ENCODE assay signal across 16 cellular contexts in the genomic region with DNA sequence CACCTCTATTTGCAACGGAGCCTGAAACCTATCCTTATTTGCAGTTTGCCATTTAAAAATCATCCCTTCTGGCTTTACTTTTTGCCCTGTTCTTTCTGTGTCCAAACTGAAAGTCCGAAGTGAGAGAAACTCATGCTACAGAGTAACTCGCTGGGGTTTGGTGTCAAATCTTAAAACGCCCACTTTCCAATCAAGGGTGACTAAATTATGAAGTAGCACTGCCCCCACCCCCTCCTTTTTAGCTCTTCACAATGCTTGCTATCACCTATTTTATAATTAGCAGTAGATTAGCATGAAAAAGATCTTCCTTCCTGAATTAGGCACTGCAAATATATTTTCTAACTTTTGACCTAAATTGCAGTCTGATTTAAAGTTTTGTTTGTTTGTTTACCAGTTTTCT. TPM values are rescaled to one million over a fixed set of nuclear protein-coding genes. Genes with fewer than 3 reads are reported as not detected.
A peak's percentile ranks its signal among the peaks of the same experiment; 100 is the strongest.
DNase-seq lines count a peak whose midpoint lies in the region; ATAC-seq, FAIRE-seq and TF ChIP-seq lines count a peak whose summit lies in the region.
"Had no signal": no experiment of that assay in that cellular context is flagged by ENCODE, and none has a peak within 500 bp of the region (broad histone marks: within the 10 kb centered on the region; RNA-seq: fewer than 3 reads in every experiment).

No MANE protein-coding gene starts in this region.

- peak overlapping the region; percentile 67 to 73 for H3K4me3 Mint-ChIP-seq in activated T-cell treated with anti-CD3 and anti-CD28 coated beads, Interleukin-2, amount 50 U/mL, for 72 hours

- no peak for TF ChIP-seq CTCF in D721Med (IDR thresholded peaks at IDR 0.05; ENCODE audit: insufficient read depth, missing control alignments)

- peaks cover 23% of the 10 kb centered on the region for H3K27me3 Mint-ChIP-seq in activated T-cell treated with anti-CD3 and anti-CD28 coated beads, Interleukin-2, amount 50 U/mL, for 72 hours (ENCODE audit: low read depth)
- H3K27me3 Mint-ChIP-seq: naive thymus-derived CD4-positive, alpha-beta T cell had no signal

- ATAC-seq in HG02798 (IDR thresholded peaks at IDR 0.05; ENCODE audit: poor library complexity, unreplicated experiment), result peak; percentile 51
- ATAC-seq in activated T-cell treated with anti-CD3 and anti-CD28 coated beads, Interleukin-2, amount 50 U/mL, for 72 hours (replicated peaks in 1 of 2), result peak; percentile 47 to 56
- ATAC-seq: naive thymus-derived CD4-positive, alpha-beta T cell; right cardiac atrium had no signal

- H3K36me3 Mint-ChIP-seq in activated T-cell treated with anti-CD3 and anti-CD28 coated beads, Interleukin-2, amount 50 U/mL, for 72 hours (ENCODE audit: insufficient read depth in 2 of 2), result no peaks in the 10 kb centered on the region

- peak overlapping the region; percentile 64 for H3K27ac Mint-ChIP-seq in activated T-cell treated with anti-CD3 and anti-CD28 coated beads, Interleukin-2, amount 50 U/mL, for 72 hours

- H3K9me3 Mint-ChIP-seq in activated T-cell treated with anti-CD3 and anti-CD28 coated beads, Interleukin-2, amount 50 U/mL, for 72 hours, result no peaks in the 10 kb centered on the region

- H3K4me1 Mint-ChIP-seq in activated T-cell treated with anti-CD3 and anti-CD28 coated beads, Interleukin-2, amount 50 U/mL, for 72 hours (ENCODE audit: low read depth), result peaks cover 54% of the 10 kb centered on the region

- no peak for FAIRE-seq in D721Med (lab: Jason Lieb, UNC)

- DNase-seq in activated T-cell treated with anti-CD3 and anti-CD28 coated beads for 24 hours (ENCODE audit: low read depth) (peak; percentile 25), activated T-cell treated with anti-CD3 and anti-CD28 coated beads for 4 hours (no peak), Ammon's horn (ENCODE audit: low spot score) (no peak), NCI-H2196 treated with DMSO at 0.1 percent for 48 hours (lab: John Stamatoyannopoulos, UW; ENCODE audit: unreplicated experiment) (no peak), D721Med (ENCODE audit: insufficient read length, low spot score) (no peak)
- DNase-seq in activated T-cell treated with anti-CD3 and anti-CD28 coated beads, Interleukin-2, amount 50 U/mL, for 72 hours, result peak; percentile 31 to 32
- DNase-seq in stimulated activated CD4-positive, alpha-beta T cell treated with anti-CD3 and anti-CD28 coated beads, Interleukin-4, amount 100 ng/mL, for 48 hours (ENCODE audit: low read depth in 2 of 2), result peak; percentile 15 to 28
- DNase-seq: glutamatergic neuron; naive thymus-derived CD4-positive, alpha-beta T cell; NCI-H146; NCI-H524; right cardiac atrium; RPMI8226; T-helper 9 cell had no signal

RNA-seq across cellular contexts. Expression of a gene that starts 52.5 kb away (rescaled TPM):
- not detected for total RNA-seq in activated T-cell treated with anti-CD3 and anti-CD28 coated beads, Interleukin-2, amount 50 U/mL, for 72 hours
- total RNA-seq: cardiac septum; naive thymus-derived CD4-positive, alpha-beta T cell; right cardiac atrium had no signal

Comparison
In these comparisons a context has a peak if more than half of its experiments do, and no peak if none do; other contexts are left out.
1. DNase-seq: peak in activated T-cell treated with anti-CD3 and anti-CD28 coated beads for 24 hours (single experiment), activated T-cell treated with anti-CD3 and anti-CD28 coated beads, Interleukin-2, amount 50 U/mL, for 72 hours (2 of 2) and stimulated activated CD4-positive, alpha-beta T cell treated with anti-CD3 and anti-CD28 coated beads, Interleukin-4, amount 100 ng/mL, for 48 hours (2 of 2); none in activated T-cell treated with anti-CD3 and anti-CD28 coated beads for 4 hours (single experiment), Ammon's horn (single experiment), NCI-H2196 treated with DMSO at 0.1 percent for 48 hours (single experiment) and D721Med (single experiment).